In the genomic region with DNA sequence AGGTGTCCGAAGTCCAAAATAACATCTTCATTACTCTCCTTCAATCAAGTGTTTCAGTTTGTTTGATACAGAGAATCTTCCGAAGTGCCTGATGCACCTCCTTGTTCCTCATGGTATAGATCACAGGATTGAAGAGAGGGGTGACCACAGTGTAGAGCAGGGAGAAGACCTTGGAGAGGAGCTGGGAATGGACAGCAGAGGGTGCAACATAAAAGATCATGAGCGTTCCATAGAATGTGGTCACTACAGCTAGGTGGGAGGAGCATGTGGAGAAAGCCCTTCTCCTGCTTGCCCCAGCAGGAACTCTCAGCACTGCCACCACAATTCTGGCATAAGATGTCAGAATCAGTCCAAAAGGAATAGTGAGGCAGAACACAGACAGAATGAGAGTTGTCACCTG, we compare ENCODE assay signal across 21 cellular contexts. TPM values are rescaled to one million over a fixed set of nuclear protein-coding genes. Genes with fewer than 3 reads are reported as not detected.
DNase-seq lines count a peak whose midpoint lies in the region; ATAC-seq and TF ChIP-seq lines count a peak whose summit lies in the region.
"Had no signal": no experiment of that assay in that cellular context is flagged by ENCODE, and none has a peak within 500 bp of the region (broad histone marks: within the 10 kb centered on the region; RNA-seq: fewer than 3 reads in every experiment).

No MANE protein-coding gene starts in this region.

- H3K36me3 ChIP-seq in mucosa of descending colon (ENCODE audit: low read depth) = no peaks in the 10 kb centered on the region
- no peaks in the 10 kb centered on the region for H3K36me3 ChIP-seq in prostate gland
- H3K36me3 ChIP-seq: BE2C had no signal

- ATAC-seq in mucosa of descending colon = no peak
- ATAC-seq: A549 had no signal

- DNase-seq in ELR (ENCODE audit: low read depth) (peak; percentile 50), HT1080 (ENCODE audit: low read depth) (peak; percentile 14), SK-MEL-5 (ENCODE audit: low read depth, low spot score) (peak; percentile 15), lung microvascular endothelial cell (ENCODE audit: low read depth in 2 of 2) (peak; percentile 12 to 28), mucosa of descending colon (no peak), prostate gland (ENCODE audit: low spot score) (no peak), ACHN (no peak)
- DNase-seq: BE2C, GDM1, GOT3, HCEC 1CT, NCI-H1092 treated with DMSO at 0.1 percent for 48 hours, NCI-H146, NCI-H2029, NCI-H345, NCI-H526, Right ventricle myocardium superior, T-helper 2 cell had no signal

- H3K4me1 ChIP-seq in mucosa of descending colon (ENCODE audit: low read depth) = no peaks in the 10 kb centered on the region
- no peaks in the 10 kb centered on the region for H3K4me1 ChIP-seq in prostate gland (replicated peaks)
- H3K4me1 ChIP-seq: A549, BE2C had no signal

- H3K4me3 ChIP-seq in mucosa of descending colon (no peak overlapping the region), prostate gland (no peak overlapping the region)
- H3K4me3 ChIP-seq: A549 had no signal

- TF ChIP-seq CTCF in mucosa of descending colon (IDR thresholded peaks at IDR 0.05) (no peak), prostate gland (IDR thresholded peaks at IDR 0.05) (no peak)

- in situ Hi-C loops in SK-MEL-5 (cut with HindIII; ENCODE audit: low pct_unique_long_range_greater_than_20kb, low sequenced_read_pairs) = no loop called here
- in situ Hi-C loops in ACHN (cut with HindIII; ENCODE audit: low pct_ligation_motif_present, low pct_unique_long_range_greater_than_20kb, low sequenced_read_pairs) = no loop called here

- 93% methylated on average over 3 of the region's 3 CpGs for WGBS in prostate gland

- H3K27ac ChIP-seq in prostate gland = no peak overlapping the region
- H3K27ac ChIP-seq: A549 had no signal

- no peak for TF ChIP-seq POLR2A in prostate gland (IDR thresholded peaks at IDR 0.05)

- no peaks in the 10 kb centered on the region for H3K27me3 ChIP-seq in prostate gland (replicated peaks; ENCODE audit: insufficient read depth)
- H3K27me3 ChIP-seq: BE2C had no signal

- intact Hi-C loops in mucosa of descending colon (cut with DNase I, micrococcal nuclease) (no loop called here), prostate gland (cut with DNase I) (no loop called here)

- no peaks in the 10 kb centered on the region for H3K9me3 ChIP-seq in mucosa of descending colon
- no peaks in the 10 kb centered on the region for H3K9me3 ChIP-seq in prostate gland
- H3K9me3 ChIP-seq: A549, BE2C had no signal

RNA-seq across cellular contexts. Expression of gene OR12D1, which starts 11.9 kb away (rescaled TPM):
- not detected in 2 replicates for total RNA-seq in HT1080 (2014; rRNA removed; shearing (Covaris generic))
- polyA plus RNA-seq in HT1080 (2015; cell fraction: cytosol; rRNA removed) = not detected in 2 replicates
- polyA plus RNA-seq in HT1080 (2015; cell fraction: nucleus; rRNA removed) = not detected in 2 replicates
- total RNA-seq in SK-MEL-5 (2014; rRNA removed; shearing (Covaris generic)) = not detected in 2 replicates
- polyA plus RNA-seq in SK-MEL-5 (2015; cell fraction: cytosol; rRNA removed) = not detected in 2 replicates
- not detected in 2 replicates for polyA plus RNA-seq in SK-MEL-5 (2015; cell fraction: nucleus; rRNA removed)
- total RNA-seq in lung microvascular endothelial cell = not detected in 2 replicates
- not detected for total RNA-seq in mucosa of descending colon
- total RNA-seq in prostate gland = not detected
- total RNA-seq: LHCN-M2, OCI-LY7, Right ventricle myocardium superior had no signal
- polyA plus RNA-seq: A549 had no signal

RNA-seq across cellular contexts. Expression of gene OR10C1, which starts 12.5 kb away (rescaled TPM):
- not detected in 2 replicates for total RNA-seq in HT1080 (2014; rRNA removed; shearing (Covaris generic))
- polyA plus RNA-seq in HT1080 (2015; cell fraction: cytosol; rRNA removed) = not detected in 2 replicates
- not detected in 2 replicates for polyA plus RNA-seq in HT1080 (2015; cell fraction: nucleus; rRNA removed)
- total RNA-seq in SK-MEL-5 (2014; rRNA removed; shearing (Covaris generic)) = not detected in 2 replicates
- polyA plus RNA-seq in SK-MEL-5 (2015; cell fraction: cytosol; rRNA removed) = not detected in 2 replicates
- not detected in 2 replicates for polyA plus RNA-seq in SK-MEL-5 (2015; cell fraction: nucleus; rRNA removed)
- total RNA-seq in lung microvascular endothelial cell (not detected in 2 replicates), mucosa of descending colon (not detected), prostate gland (not detected)
- total RNA-seq: LHCN-M2, OCI-LY7, Right ventricle myocardium superior had no signal
- polyA plus RNA-seq: A549 had no signal

RNA-seq across cellular contexts. Expression of gene OR11A1, which starts 30.2 kb away (rescaled TPM):
- not detected in 2 replicates for total RNA-seq in HT1080 (2014; rRNA removed; shearing (Covaris generic))
- polyA plus RNA-seq in HT1080 (2015; cell fraction: cytosol; rRNA removed) = not detected in 2 replicates
- not detected in 2 replicates for polyA plus RNA-seq in HT1080 (2015; cell fraction: nucleus; rRNA removed)
- total RNA-seq in SK-MEL-5 (2014; rRNA removed; shearing (Covaris generic)) = not detected in 2 replicates
- not detected in 2 replicates for polyA plus RNA-seq in SK-MEL-5 (2015; cell fraction: cytosol; rRNA removed)
- not detected in 2 replicates for polyA plus RNA-seq in SK-MEL-5 (2015; cell fraction: nucleus; rRNA removed)
- total RNA-seq in lung microvascular endothelial cell (not detected in 2 replicates), mucosa of descending colon (not detected), prostate gland (under 1 TPM in 1 of 2 donors, not detected in 1; 0.23 TPM)
- total RNA-seq: LHCN-M2, OCI-LY7, Right ventricle myocardium superior had no signal
- polyA plus RNA-seq: A549 had no signal

RNA-seq across cellular contexts. Expression of gene OR2H1, which starts 30.3 kb away (rescaled TPM):
- not detected in 2 replicates for total RNA-seq in HT1080 (2014; rRNA removed; shearing (Covaris generic))
- not detected in 2 replicates for polyA plus RNA-seq in HT1080 (2015; cell fraction: cytosol; rRNA removed)
- polyA plus RNA-seq in HT1080 (2015; cell fraction: nucleus; rRNA removed) = not detected in 2 replicates
- not detected in 2 replicates for total RNA-seq in SK-MEL-5 (2014; rRNA removed; shearing (Covaris generic))
- polyA plus RNA-seq in SK-MEL-5 (2015; cell fraction: cytosol; rRNA removed) = not detected in 2 replicates
- polyA plus RNA-seq in SK-MEL-5 (2015; cell fraction: nucleus; rRNA removed) = not detected in 2 replicates
- total RNA-seq in lung microvascular endothelial cell = not detected in 2 replicates
- not detected for total RNA-seq in mucosa of descending colon
- 1 to 10 TPM in 1 of 2 donors, not detected in 1; 1.1 TPM for total RNA-seq in prostate gland
- total RNA-seq: LHCN-M2, OCI-LY7, Right ventricle myocardium superior had no signal
- polyA plus RNA-seq: A549 had no signal

RNA-seq across cellular contexts. Expression of gene OR12D2, which starts 31.2 kb away (rescaled TPM):
- not detected in 2 replicates for total RNA-seq in HT1080 (2014; rRNA removed; shearing (Covaris generic))
- not detected in 2 replicates for polyA plus RNA-seq in HT1080 (2015; cell fraction: cytosol; rRNA removed)
- not detected in 2 replicates for polyA plus RNA-seq in HT1080 (2015; cell fraction: nucleus; rRNA removed)
- total RNA-seq in SK-MEL-5 (2014; rRNA removed; shearing (Covaris generic)) = not detected in 2 replicates
- not detected in 2 replicates for polyA plus RNA-seq in SK-MEL-5 (2015; cell fraction: cytosol; rRNA removed)
- not detected in 2 replicates for polyA plus RNA-seq in SK-MEL-5 (2015; cell fraction: nucleus; rRNA removed)
- total RNA-seq in lung microvascular endothelial cell = not detected in 2 replicates
- not detected for total RNA-seq in mucosa of descending colon
- total RNA-seq in prostate gland = not detected
- total RNA-seq: LHCN-M2, OCI-LY7, Right ventricle myocardium superior had no signal
- polyA plus RNA-seq: A549 had no signal

Comparison
In these comparisons a context has a peak if more than half of its experiments do, and no peak if none do; other contexts are left out.
1. DNase-seq: peak in ELR (single experiment), HT1080 (single experiment), SK-MEL-5 (single experiment) and lung microvascular endothelial cell (2 of 2); none in mucosa of descending colon (0 of 3), prostate gland (single experiment) and ACHN (single experiment).